Comparison of ENCODE assay signal across 2 cellular contexts in genomic region chr9:87824216-87824875, GRCh38.
TF ChIP-seq lines count a peak whose summit lies in the region.

No MANE protein-coding gene starts in this region.

TF ChIP-seq in GM23338, 12 proteins besides CTCF, POLR2A, EP300 and RAD21 (continued from another document):
- no peak for TF ChIP-seq CREB1 (CRISPR knock-in tag; IDR thresholded peaks at IDR 0.05; ENCODE audit: low read depth)
- no peak for TF ChIP-seq POLR2AphosphoS5 (IDR thresholded peaks at IDR 0.05; ENCODE audit: low read depth)
- no peak for TF ChIP-seq ZNF331 (CRISPR knock-in tag; IDR thresholded peaks at IDR 0.05; ENCODE audit: low read depth)
- no peak for TF ChIP-seq REST (IDR thresholded peaks at IDR 0.05; ENCODE audit: unreplicated experiment)
- TF ChIP-seq NANOG (IDR thresholded peaks at IDR 0.05; ENCODE audit: borderline replicate concordance): no peak
- TF ChIP-seq ETS1 (IDR thresholded peaks at IDR 0.05): no peak
- TF ChIP-seq JUNB (IDR thresholded peaks at IDR 0.05; ENCODE audit: unreplicated experiment): no peak
- TF ChIP-seq ZNF462 (CRISPR knock-in tag; IDR thresholded peaks at IDR 0.05): no peak
- no peak for TF ChIP-seq ZNF114 (CRISPR knock-in tag; IDR thresholded peaks at IDR 0.05)
- TF ChIP-seq EZH2phosphoT487 (IDR thresholded peaks at IDR 0.05; ENCODE audit: unreplicated experiment): no peak
- TF ChIP-seq EZH2 (IDR thresholded peaks at IDR 0.05; ENCODE audit: low read depth, unreplicated experiment): no peak

TF ChIP-seq in K562, 482 proteins besides CTCF, POLR2A, EP300 and RAD21 (continued from another document):
- TF ChIP-seq REST (CRISPR knock-in tag; IDR thresholded peaks at IDR 0.05; ENCODE audit: low read depth) (no peak), CCAR2 (IDR thresholded peaks at IDR 0.05; ENCODE audit: low read depth, low read length) (no peak)
